15 cellular contexts compared by ENCODE assay signal in genomic region chr1:77378723-77379533, GRCh38.
DNase-seq lines count a peak whose midpoint lies in the region; ATAC-seq and TF ChIP-seq lines count a peak whose summit lies in the region.
"Had no signal": no experiment of that assay in that cellular context is flagged by ENCODE, and none has a peak within 500 bp of the region (broad histone marks: within the 10 kb centered on the region; RNA-seq: fewer than 3 reads in every experiment).

No MANE protein-coding gene starts in this region.

- H3K4me1 Mint-ChIP-seq in stimulated activated effector memory CD8-positive, alpha-beta T cell treated with anti-CD3 and anti-CD28 coated beads, Interleukin-12 subunit alpha, Interleukin-12 subunit beta, amount 100 ng/mL, for 72 hours = no peaks in the 10 kb centered on the region

- DNase-seq in A172 (ENCODE audit: low spot score) (peak; percentile 65), HEK293T (ENCODE audit: extremely low spot score) (no peak), SK-N-DZ (ENCODE audit: low spot score) (peak; percentile 74), fibroblast of the aortic adventitia (ENCODE audit: low read depth) (peak; percentile 51), NCI-H1105 treated with DMSO at 0.1 percent for 48 hours (lab: John Stamatoyannopoulos, UW) (no peak), NCI-H1930 (lab: John Stamatoyannopoulos, UW) (no peak)
- no peak for DNase-seq in stimulated activated effector memory CD8-positive, alpha-beta T cell treated with anti-CD3 and anti-CD28 coated beads, Interleukin-12 subunit alpha, Interleukin-12 subunit beta, amount 100 ng/mL, for 72 hours (ENCODE audit: low spot score in 2 of 2)
- DNase-seq: activated CD4-positive, alpha-beta T cell treated with anti-CD3 and anti-CD28 coated beads, Interleukin-2, amount 50 U/mL, for 1 hour; cortex of kidney; MM.1S; stimulated activated CD4-positive, alpha-beta T cell treated with anti-CD3 and anti-CD28 coated beads, Interleukin-12 subunit alpha, Interleukin-12 subunit beta, amount 100 ng/mL, for 4 hours had no signal

- CTCF ChIA-PET in HEK293T (lab: Yijun Ruan, JAX) = no interaction called here

- H3K4me3 Mint-ChIP-seq in stimulated activated effector memory CD8-positive, alpha-beta T cell treated with anti-CD3 and anti-CD28 coated beads, Interleukin-12 subunit alpha, Interleukin-12 subunit beta, amount 100 ng/mL, for 72 hours = no peak overlapping the region

- no peak overlapping the region for H3K4me3 ChIP-seq in fibroblast of the aortic adventitia (ENCODE audit: low read depth, low read length)
- H3K4me3 ChIP-seq: gastroesophageal sphincter had no signal

- no peak for TF ChIP-seq CTCF in fibroblast of the aortic adventitia (IDR thresholded peaks at IDR 0.05; ENCODE audit: insufficient read depth, low read length)

- H3K9me3 Mint-ChIP-seq in stimulated activated effector memory CD8-positive, alpha-beta T cell treated with anti-CD3 and anti-CD28 coated beads, Interleukin-12 subunit alpha, Interleukin-12 subunit beta, amount 100 ng/mL, for 72 hours = no peaks in the 10 kb centered on the region
- H3K9me3 Mint-ChIP-seq: activated T-helper 2 cell treated with anti-CD3 and anti-CD28 coated beads, Interferon-gamma antibody, Interleukin-2, Interleukin-4, amounts not matched to agents 10 μg/mL and 5 μg/mL and 100 μg/mL, durations not matched to agents 14 hours and 24 hours and 36 hours had no signal

- POLR2A ChIA-PET in HEK293T (lab: Yijun Ruan, JAX) = no interaction called here

- no peak overlapping the region for H3K27ac Mint-ChIP-seq in stimulated activated effector memory CD8-positive, alpha-beta T cell treated with anti-CD3 and anti-CD28 coated beads, Interleukin-12 subunit alpha, Interleukin-12 subunit beta, amount 100 ng/mL, for 72 hours
- H3K27ac Mint-ChIP-seq: activated T-helper 2 cell treated with anti-CD3 and anti-CD28 coated beads, Interferon-gamma antibody, Interleukin-2, Interleukin-4, amounts not matched to agents 10 μg/mL and 5 μg/mL and 100 μg/mL, durations not matched to agents 14 hours and 24 hours and 36 hours had no signal

- ATAC-seq in GM19035 (IDR thresholded peaks at IDR 0.05; ENCODE audit: unreplicated experiment) = no peak
- ATAC-seq in stimulated activated effector memory CD8-positive, alpha-beta T cell treated with anti-CD3 and anti-CD28 coated beads, Interleukin-12 subunit alpha, Interleukin-12 subunit beta, amount 100 ng/mL, for 72 hours = no peak
- ATAC-seq: gastroesophageal sphincter, left lobe of liver had no signal

- H3K36me3 Mint-ChIP-seq in stimulated activated effector memory CD8-positive, alpha-beta T cell treated with anti-CD3 and anti-CD28 coated beads, Interleukin-12 subunit alpha, Interleukin-12 subunit beta, amount 100 ng/mL, for 72 hours = no peaks in the 10 kb centered on the region

TF ChIP-seq in HEK293T, 16 proteins besides CTCF, POLR2A, EP300 and RAD21:
- TF ChIP-seq FOXK2 (IDR thresholded peaks at IDR 0.05) (no peak), PKNOX1 (IDR thresholded peaks at IDR 0.05) (0 out of 2 replicates have a peak, but pooled peaks have one; percentile 30), NFRKB (IDR thresholded peaks at IDR 0.05) (no peak)

Comparison
In these comparisons a context has a peak if more than half of its experiments do, and no peak if none do; other contexts are left out.
1. DNase-seq: peak in A172 (single experiment), SK-N-DZ (single experiment) and fibroblast of the aortic adventitia (single experiment); none in HEK293T (single experiment), NCI-H1105 treated with DMSO at 0.1 percent for 48 hours (single experiment), stimulated activated effector memory CD8-positive, alpha-beta T cell treated with anti-CD3 and anti-CD28 coated beads, Interleukin-12 subunit alpha, Interleukin-12 subunit beta, amount 100 ng/mL, for 72 hours (0 of 2) and NCI-H1930 (0 of 2).